ENCODE assay signal across 1 cellular context in genomic region chr1:244917271-244917670, GRCh38.
TF ChIP-seq lines count a peak whose summit lies in the region.

No MANE protein-coding gene starts in this region.

TF ChIP-seq in GM23338, 12 proteins besides CTCF, POLR2A, EP300 and RAD21:
- TF ChIP-seq EZH2phosphoT487 (IDR thresholded peaks at IDR 0.05; ENCODE audit: unreplicated experiment) = no peak
- no peak for TF ChIP-seq ZNF114 (CRISPR knock-in tag; IDR thresholded peaks at IDR 0.05)
